Comparison of ENCODE assay signal across 8 cellular contexts in genomic region chr11:29159552-29160465, GRCh38.
DNase-seq lines count a peak whose midpoint lies in the region; ATAC-seq and TF ChIP-seq lines count a peak whose summit lies in the region.

No MANE protein-coding gene starts in this region.

- peak; percentile 69 for TF ChIP-seq CTCF in fibroblast of mammary gland (conservative IDR thresholded peaks at IDR 0.05; ENCODE audit: control insufficient read depth, insufficient read depth, low read depth, low read length)

- ATAC-seq in GM21717 (IDR thresholded peaks at IDR 0.05; ENCODE audit: unreplicated experiment) = peak; percentile 91
- ATAC-seq in stimulated activated naive CD8-positive, alpha-beta T cell treated with anti-CD3 and anti-CD28 coated beads, Interleukin-15, Interleukin-2, amounts not matched to agents 100 U/mL and 50 U/mL, for 24 hours = no peak

- H3K4me3 ChIP-seq in fibroblast of mammary gland (ENCODE audit: control insufficient read depth, low read depth, low read length) = no peak overlapping the region

- DNase-seq in SHP77 (lab: John Stamatoyannopoulos, UW) (peak; percentile 16 to 28), SHP77 treated with DMSO at 0.1 percent for 48 hours (lab: John Stamatoyannopoulos, UW) (no peak), RPMI8226 (peak; percentile 24), fibroblast of mammary gland (ENCODE audit: low read depth) (peak; percentile 52), retina (peak; percentile 60)
- no peak for DNase-seq in stimulated activated naive CD8-positive, alpha-beta T cell treated with anti-CD3 and anti-CD28 coated beads, Interleukin-15, Interleukin-2, amounts not matched to agents 100 U/mL and 50 U/mL, for 24 hours

- no peak for TF ChIP-seq EP300 in Ishikawa (IDR thresholded peaks at IDR 0.05; ENCODE audit: borderline replicate concordance)

- peak; percentile 96 for TF ChIP-seq RAD21 in Ishikawa (IDR thresholded peaks at IDR 0.05; ENCODE audit: low read depth)

TF ChIP-seq in Ishikawa, 13 proteins besides CTCF, POLR2A, EP300 and RAD21:
- no peak for TF ChIP-seq NFIC (IDR thresholded peaks at IDR 0.05)
- no peak for TF ChIP-seq ZBTB7A (IDR thresholded peaks at IDR 0.05; ENCODE audit: low read depth)
- no peak for TF ChIP-seq CEBPB (IDR thresholded peaks at IDR 0.05)
- no peak for TF ChIP-seq TEAD4 (IDR thresholded peaks at IDR 0.05)
- TF ChIP-seq TAF1 (IDR thresholded peaks at IDR 0.05; ENCODE audit: low read depth) = no peak
- no peak for TF ChIP-seq FOXM1 (IDR thresholded peaks at IDR 0.05; ENCODE audit: borderline replicate concordance, low read depth)
- no peak for TF ChIP-seq MAX (IDR thresholded peaks at IDR 0.05)
- TF ChIP-seq TCF12 (IDR thresholded peaks at IDR 0.05; ENCODE audit: low read depth) = no peak
- no peak for TF ChIP-seq CREB1 (IDR thresholded peaks at IDR 0.05; ENCODE audit: low read depth)
- TF ChIP-seq EGR1 (IDR thresholded peaks at IDR 0.05) = no peak
- no peak for TF ChIP-seq REST (IDR thresholded peaks at IDR 0.05; ENCODE audit: low read depth)
- TF ChIP-seq USF1 (IDR thresholded peaks at IDR 0.05) = no peak
- TF ChIP-seq YY1 (IDR thresholded peaks at IDR 0.05; ENCODE audit: low read depth) = no peak
TF ChIP-seq in Ishikawa: peak in this region for 0.

Comparison
In these comparisons a context has a peak if more than half of its experiments do, and no peak if none do; other contexts are left out.
1. DNase-seq: peak in SHP77 (2 of 2), RPMI8226 (single experiment), fibroblast of mammary gland (single experiment) and retina (single experiment); none in SHP77 treated with DMSO at 0.1 percent for 48 hours (single experiment) and stimulated activated naive CD8-positive, alpha-beta T cell treated with anti-CD3 and anti-CD28 coated beads, Interleukin-15, Interleukin-2, amounts not matched to agents 100 U/mL and 50 U/mL, for 24 hours (single experiment).